Comparison of ENCODE assay signal across 7 cellular contexts in genomic region chr19:14003279-14004051, GRCh38. TPM values are rescaled to one million over a fixed set of nuclear protein-coding genes. Genes with fewer than 3 reads are reported as not detected.
DNase-seq lines count a peak whose midpoint lies in the region; ATAC-seq lines count a peak whose summit lies in the region.

No MANE protein-coding gene starts in this region.

- peaks cover 16% of the 10 kb centered on the region for H3K36me3 Mint-ChIP-seq in activated naive CD8-positive, alpha-beta T cell treated with anti-CD3 and anti-CD28 coated beads, Interleukin-2, amount 10 ng/mL, durations not matched to agents 7 days and 5 days

- H3K27ac ChIP-seq in layer of hippocampus (ENCODE audit: low read depth, low read length) (peak overlapping the region; percentile 24), substantia nigra (ENCODE audit: low read depth, low read length, poor library complexity, severe bottlenecking) (peak overlapping the region; percentile 46)

- H3K36me3 ChIP-seq in MG63 = peaks cover 20% of the 10 kb centered on the region

- H3K4me3 ChIP-seq in Jurkat, Clone E6-1 (ENCODE audit: low read length) = peak overlapping the region; percentile 18; the same call in 1 of the 2 replicates
- H3K4me3 ChIP-seq in MG63 = no peak overlapping the region

- peaks cover 9% of the 10 kb centered on the region for H3K9me3 ChIP-seq in MG63

- peak overlapping the region; percentile 93 for H3K27ac Mint-ChIP-seq in activated naive CD8-positive, alpha-beta T cell treated with anti-CD3 and anti-CD28 coated beads, Interleukin-2, amount 10 ng/mL, durations not matched to agents 7 days and 5 days

- no peaks in the 10 kb centered on the region for H3K27me3 ChIP-seq in layer of hippocampus (ENCODE audit: control insufficient read depth, insufficient read depth, low read length)
- no peaks in the 10 kb centered on the region for H3K27me3 ChIP-seq in MG63

- no peak for ATAC-seq in activated naive CD8-positive, alpha-beta T cell treated with anti-CD3 and anti-CD28 coated beads, Interleukin-2, amount 10 ng/mL, durations not matched to agents 7 days and 5 days (ENCODE audit: low read depth)
- ATAC-seq in GM21576 (IDR thresholded peaks at IDR 0.05; ENCODE audit: unreplicated experiment) = no peak

- H3K4me1 Mint-ChIP-seq in activated naive CD8-positive, alpha-beta T cell treated with anti-CD3 and anti-CD28 coated beads, Interleukin-2, amount 10 ng/mL, durations not matched to agents 7 days and 5 days = peaks cover 43% of the 10 kb centered on the region

- POLR2A ChIA-PET in activated naive CD8-positive, alpha-beta T cell treated with anti-CD3 and anti-CD28 coated beads, Interleukin-2, amount 10 ng/mL, durations not matched to agents 7 days and 5 days (lab: Charles Lee) = interaction anchor here (0.6 to 12.3 kb wide), 5 partner anchors 20 to 367 kb away, joined by 3 to 262 read pairs (median 17); partner anchors contain the start of genes DCAF15 and IL27RA

- peaks cover 6% of the 10 kb centered on the region for H3K9me3 Mint-ChIP-seq in activated naive CD8-positive, alpha-beta T cell treated with anti-CD3 and anti-CD28 coated beads, Interleukin-2, amount 10 ng/mL, durations not matched to agents 7 days and 5 days

- peak overlapping the region; percentile 75 for H3K4me3 Mint-ChIP-seq in activated naive CD8-positive, alpha-beta T cell treated with anti-CD3 and anti-CD28 coated beads, Interleukin-2, amount 10 ng/mL, durations not matched to agents 7 days and 5 days

- H3K27me3 Mint-ChIP-seq in activated naive CD8-positive, alpha-beta T cell treated with anti-CD3 and anti-CD28 coated beads, Interleukin-2, amount 10 ng/mL, durations not matched to agents 7 days and 5 days = no peaks in the 10 kb centered on the region

- no peak for DNase-seq in Jurkat, Clone E6-1 (ENCODE audit: low read depth, low spot score)
- DNase-seq in activated naive CD8-positive, alpha-beta T cell treated with anti-CD3 and anti-CD28 coated beads, Interleukin-2, amount 10 ng/mL, durations not matched to agents 7 days and 5 days = peak; percentile 49
- DNase-seq in substantia nigra (lab: John Stamatoyannopoulos, UW) (no peak), MG63 (no peak), retina (no peak)

RNA-seq across cellular contexts. Expression of gene RFX1, which starts 2.7 kb away (rescaled TPM):
- polyA plus RNA-seq in Jurkat, Clone E6-1 (2012; ENCODE audit: insufficient read depth, insufficient read length) = 7.7 TPM
- 10 to 100 TPM; 17.7 to 22.2 TPM for total RNA-seq in activated naive CD8-positive, alpha-beta T cell treated with anti-CD3 and anti-CD28 coated beads, Interleukin-2, amount 10 ng/mL, durations not matched to agents 7 days and 5 days
- 0.86 and 3.3 TPM in 2 replicates for total RNA-seq in MG63 (2014; rRNA removed; shearing (Covaris generic); ENCODE audit: low replicate concordance)

RNA-seq across cellular contexts. Expression of gene RLN3, which starts 24.5 kb away (rescaled TPM):
- polyA plus RNA-seq in Jurkat, Clone E6-1 (2012; ENCODE audit: insufficient read depth, insufficient read length) = not detected
- total RNA-seq in activated naive CD8-positive, alpha-beta T cell treated with anti-CD3 and anti-CD28 coated beads, Interleukin-2, amount 10 ng/mL, durations not matched to agents 7 days and 5 days = not detected
- not detected in 2 replicates for total RNA-seq in MG63 (2014; rRNA removed; shearing (Covaris generic); ENCODE audit: low replicate concordance)

RNA-seq across cellular contexts. Expression of gene IL27RA, which starts 28.1 kb away (rescaled TPM):
- polyA plus RNA-seq in Jurkat, Clone E6-1 (2012; ENCODE audit: insufficient read depth, insufficient read length) = 14.5 TPM
- total RNA-seq in activated naive CD8-positive, alpha-beta T cell treated with anti-CD3 and anti-CD28 coated beads, Interleukin-2, amount 10 ng/mL, durations not matched to agents 7 days and 5 days = 10 to 100 TPM; 41.6 to 43.8 TPM
- total RNA-seq in MG63 (2014; rRNA removed; shearing (Covaris generic); ENCODE audit: low replicate concordance) = 3.3 and 8.4 TPM in 2 replicates

RNA-seq across cellular contexts. Expression of gene DCAF15, which starts 51.2 kb away (rescaled TPM):
- 79.0 TPM for polyA plus RNA-seq in Jurkat, Clone E6-1 (2012; ENCODE audit: insufficient read depth, insufficient read length)
- 100 to 1,000 TPM; 105 to 106 TPM for total RNA-seq in activated naive CD8-positive, alpha-beta T cell treated with anti-CD3 and anti-CD28 coated beads, Interleukin-2, amount 10 ng/mL, durations not matched to agents 7 days and 5 days
- total RNA-seq in MG63 (2014; rRNA removed; shearing (Covaris generic); ENCODE audit: low replicate concordance) = 13.8 and 22.9 TPM in 2 replicates

RNA-seq across cellular contexts. Expression of gene PALM3, which starts 58.4 kb away (rescaled TPM):
- polyA plus RNA-seq in Jurkat, Clone E6-1 (2012; ENCODE audit: insufficient read depth, insufficient read length) = not detected
- total RNA-seq in activated naive CD8-positive, alpha-beta T cell treated with anti-CD3 and anti-CD28 coated beads, Interleukin-2, amount 10 ng/mL, durations not matched to agents 7 days and 5 days = not detected
- not detected in 2 replicates for total RNA-seq in MG63 (2014; rRNA removed; shearing (Covaris generic); ENCODE audit: low replicate concordance)
